In genomic region chr5:51380603-51381207, GRCh38 we compare ENCODE assay signal across 8 cellular contexts. TPM values are rescaled to one million over a fixed set of nuclear protein-coding genes. Genes with fewer than 3 reads are reported as not detected.
DNase-seq lines count a peak whose midpoint lies in the region; ATAC-seq and TF ChIP-seq lines count a peak whose summit lies in the region.

No MANE protein-coding gene starts in this region.

- H3K9me3 ChIP-seq in adipocyte (ENCODE audit: control insufficient read depth, low read length) (no peaks in the 10 kb centered on the region), mucosa of descending colon (no peaks in the 10 kb centered on the region)

- H3K9ac ChIP-seq in adipocyte (ENCODE audit: low read length) = no peak overlapping the region

- ATAC-seq in mucosa of descending colon = no peak
- no peak for ATAC-seq in activated T-cell treated with anti-CD3 and anti-CD28 coated beads, Interleukin-2, amount 50 U/mL, for 4 hours

- peak; percentile 85 for DNase-seq in DMS79 treated with DMSO at 0.1 percent for 48 hours (lab: John Stamatoyannopoulos, UW)
- DNase-seq in Jurkat, Clone E6-1 (ENCODE audit: low read depth, low spot score) = peak; percentile 20
- DNase-seq in adipocyte (ENCODE audit: low read depth) = peak; percentile 43
- peak in 1 of 3 donors; percentile 44 for DNase-seq in mucosa of descending colon
- no peak for DNase-seq in HuH-7.5 (ENCODE audit: low spot score)
- DNase-seq in stimulated activated CD4-positive, alpha-beta T cell treated with anti-CD3 and anti-CD28 coated beads, Interleukin-4, amount 100 ng/mL, for 1 hour = no peak
- DNase-seq in hippocampal formation (lab: John Stamatoyannopoulos, UW) = no peak
- no peak for DNase-seq in activated T-cell treated with anti-CD3 and anti-CD28 coated beads, Interleukin-2, amount 50 U/mL, for 4 hours

- no peaks in the 10 kb centered on the region for H3K36me3 Mint-ChIP-seq in activated T-cell treated with anti-CD3 and anti-CD28 coated beads, Interleukin-2, amount 50 U/mL, for 4 hours (ENCODE audit: insufficient read depth)

- H3K4me1 Mint-ChIP-seq in activated T-cell treated with anti-CD3 and anti-CD28 coated beads, Interleukin-2, amount 50 U/mL, for 4 hours (ENCODE audit: low read depth) = peaks cover 4% of the 10 kb centered on the region

- peaks cover 17% of the 10 kb centered on the region for H3K4me1 ChIP-seq in adipocyte (ENCODE audit: control insufficient read depth, insufficient read depth, low read length)
- peaks cover 17% of the 10 kb centered on the region for H3K4me1 ChIP-seq in mucosa of descending colon (ENCODE audit: low read depth)

- intact Hi-C loops in mucosa of descending colon (cut with DNase I, micrococcal nuclease) = no loop called here

- H3K9me3 Mint-ChIP-seq in activated T-cell treated with anti-CD3 and anti-CD28 coated beads, Interleukin-2, amount 50 U/mL, for 4 hours = no peaks in the 10 kb centered on the region

- H3K4me3 ChIP-seq in Jurkat, Clone E6-1 (ENCODE audit: low read length) = no peak overlapping the region
- H3K4me3 ChIP-seq in adipocyte (ENCODE audit: low read length) (no peak overlapping the region), mucosa of descending colon (no peak overlapping the region)

- TF ChIP-seq CTCF in mucosa of descending colon (IDR thresholded peaks at IDR 0.05) = peak; percentile 23

- H3K27me3 ChIP-seq in adipocyte (replicated peaks; ENCODE audit: control insufficient read depth, insufficient read depth, low read length) = peaks cover 94% of the 10 kb centered on the region

- peaks cover 93% of the 10 kb centered on the region for H3K27me3 Mint-ChIP-seq in activated T-cell treated with anti-CD3 and anti-CD28 coated beads, Interleukin-2, amount 50 U/mL, for 4 hours (ENCODE audit: low read depth)

- H3K4me3 Mint-ChIP-seq in activated T-cell treated with anti-CD3 and anti-CD28 coated beads, Interleukin-2, amount 50 U/mL, for 4 hours = no peak overlapping the region

- H3K36me3 ChIP-seq in adipocyte (ENCODE audit: control insufficient read depth, insufficient read depth, low read length, severe bottlenecking) = no peaks in the 10 kb centered on the region
- no peaks in the 10 kb centered on the region for H3K36me3 ChIP-seq in mucosa of descending colon (ENCODE audit: low read depth)

RNA-seq across cellular contexts. Expression of gene ISL1, which starts 2.5 kb away (rescaled TPM):
- not detected for polyA plus RNA-seq in Jurkat, Clone E6-1 (2012; ENCODE audit: insufficient read depth, insufficient read length)
- total RNA-seq in mucosa of descending colon = 1 to 10 TPM in 1 of 3 donors, under 1 TPM in 2; 0.54 to 1.4 (median 0.77) TPM
- total RNA-seq in activated T-cell treated with anti-CD3 and anti-CD28 coated beads, Interleukin-2, amount 50 U/mL, for 4 hours = not detected

Comparison
In these comparisons a context has a peak if more than half of its experiments do, and no peak if none do; other contexts are left out.
1. DNase-seq: peak in DMS79 treated with DMSO at 0.1 percent for 48 hours (single experiment), Jurkat, Clone E6-1 (single experiment) and adipocyte (single experiment); none in HuH-7.5 (single experiment), stimulated activated CD4-positive, alpha-beta T cell treated with anti-CD3 and anti-CD28 coated beads, Interleukin-4, amount 100 ng/mL, for 1 hour (single experiment), hippocampal formation (0 of 2) and activated T-cell treated with anti-CD3 and anti-CD28 coated beads, Interleukin-2, amount 50 U/mL, for 4 hours (single experiment).